Comparison of ENCODE assay signal across 10 cellular contexts in the genomic region with DNA sequence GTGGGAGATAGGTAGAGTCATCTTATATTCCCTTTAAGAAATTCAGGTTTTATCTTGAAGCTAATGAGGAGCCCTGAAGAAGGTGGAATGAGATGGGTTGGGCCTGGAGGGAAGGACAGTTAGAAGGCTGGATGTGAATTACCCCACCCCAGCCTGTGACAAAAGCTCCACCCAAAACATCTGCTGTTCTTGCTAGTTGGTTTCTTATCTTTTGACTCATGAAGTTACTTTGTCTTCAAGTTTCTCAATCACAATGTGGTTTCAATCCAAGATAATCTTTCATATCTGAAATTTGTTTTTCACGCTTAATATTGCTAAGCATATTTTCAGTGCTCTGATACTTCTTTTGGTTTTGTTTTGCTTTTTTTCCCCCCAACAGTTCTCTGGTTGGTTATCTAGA. TPM values are rescaled to one million over a fixed set of nuclear protein-coding genes. Genes with fewer than 3 reads are reported as not detected.
DNase-seq lines count a peak whose midpoint lies in the region; ATAC-seq and TF ChIP-seq lines count a peak whose summit lies in the region.
"Had no signal": no experiment of that assay in that cellular context is flagged by ENCODE, and none has a peak within 500 bp of the region (broad histone marks: within the 10 kb centered on the region; RNA-seq: fewer than 3 reads in every experiment).

No MANE protein-coding gene starts in this region.

- peaks cover 13% of the 10 kb centered on the region for H3K4me1 Mint-ChIP-seq in activated CD4-positive, alpha-beta T cell treated with anti-CD3 and anti-CD28 coated beads, Interleukin-2, amount 10 ng/mL, durations not matched to agents 24 days and 14 days
- peaks cover 17% of the 10 kb centered on the region for H3K4me1 Mint-ChIP-seq in activated T-helper 1 cell treated with anti-CD3 and anti-CD28 coated beads, Interleukin-12 subunit alpha, Interleukin-12 subunit beta, Interleukin-2, Interleukin-4 antibody, amounts not matched to agents 30 ng/mL and 10 ng/mL and 1 ng/mL, durations not matched to agents 14 hours and 24 hours and 36 hours (ENCODE audit: low read depth)
- H3K4me1 Mint-ChIP-seq: activated naive CD4-positive, alpha-beta T cell treated with anti-CD3 and anti-CD28 coated beads, Interleukin-2, amount 50 U/mL, for 24 hours had no signal

- no peak overlapping the region for H4K8ac ChIP-seq in trophoblast cell (ENCODE audit: low read depth, low read length)

- no peaks in the 10 kb centered on the region for H4K20me1 ChIP-seq in OCI-LY7 (ENCODE audit: insufficient read depth, low read length)
- no peaks in the 10 kb centered on the region for H4K20me1 ChIP-seq in PC-3 (ENCODE audit: low read length)

- WGBS in trophoblast cell (ENCODE audit: extremely low coverage, insufficient coverage, insufficient read length) = no CpG with 5 or more reads among the region's 1 CpG
- WGBS in testis, 2 donors = 62 to 64% methylated on average over 1 of the region's 1 CpG

- H3K79me1 ChIP-seq in trophoblast cell (ENCODE audit: low read length) = no peaks in the 10 kb centered on the region

- no peaks in the 10 kb centered on the region for H3K36me3 Mint-ChIP-seq in activated CD4-positive, alpha-beta T cell treated with anti-CD3 and anti-CD28 coated beads, Interleukin-2, amount 10 ng/mL, durations not matched to agents 24 days and 14 days (ENCODE audit: low read depth)
- no peaks in the 10 kb centered on the region for H3K36me3 Mint-ChIP-seq in activated T-helper 1 cell treated with anti-CD3 and anti-CD28 coated beads, Interleukin-12 subunit alpha, Interleukin-12 subunit beta, Interleukin-2, Interleukin-4 antibody, amounts not matched to agents 30 ng/mL and 10 ng/mL and 1 ng/mL, durations not matched to agents 14 hours and 24 hours and 36 hours (ENCODE audit: low read depth)

- no peak overlapping the region for H2BK12ac ChIP-seq in trophoblast cell (ENCODE audit: low read length)

- no peaks in the 10 kb centered on the region for H3K27me3 ChIP-seq in trophoblast cell (ENCODE audit: insufficient read depth, low read length)
- no peaks in the 10 kb centered on the region for H3K27me3 ChIP-seq in testis
- H3K27me3 ChIP-seq in PC-3 (ENCODE audit: low read length) = no peaks in the 10 kb centered on the region

- BruUV-seq in OCI-LY7 (replicated peaks; lab: Mats Ljungman, UMichigan) = no TSS peak
- BruUV-seq in PC-3 (replicated peaks; lab: Mats Ljungman, UMichigan) = no TSS peak

- no peaks in the 10 kb centered on the region for H3K9me3 Mint-ChIP-seq in activated CD4-positive, alpha-beta T cell treated with anti-CD3 and anti-CD28 coated beads, Interleukin-2, amount 10 ng/mL, durations not matched to agents 24 days and 14 days
- H3K9me3 Mint-ChIP-seq in activated T-helper 1 cell treated with anti-CD3 and anti-CD28 coated beads, Interleukin-12 subunit alpha, Interleukin-12 subunit beta, Interleukin-2, Interleukin-4 antibody, amounts not matched to agents 30 ng/mL and 10 ng/mL and 1 ng/mL, durations not matched to agents 14 hours and 24 hours and 36 hours = no peaks in the 10 kb centered on the region
- H3K9me3 Mint-ChIP-seq: activated naive CD4-positive, alpha-beta T cell treated with anti-CD3 and anti-CD28 coated beads, Interleukin-2, amount 50 U/mL, for 24 hours had no signal

- POLR2A ChIA-PET in OCI-LY7 (lab: Charles Lee) = interaction anchor here (0.5 to 1.2 kb wide), 7 partner anchors 10 to 672 kb away, joined by 3 to 5 read pairs (median 3); no protein-coding TSS in a partner anchor
- POLR2A ChIA-PET in PC-3 (lab: Charles Lee; ENCODE audit: unreplicated experiment) = no interaction called here

- no peak overlapping the region for H2BK120ac ChIP-seq in trophoblast cell (ENCODE audit: insufficient read depth, low read length, poor library complexity)

- no peak overlapping the region for H3K27ac Mint-ChIP-seq in activated CD4-positive, alpha-beta T cell treated with anti-CD3 and anti-CD28 coated beads, Interleukin-2, amount 10 ng/mL, durations not matched to agents 24 days and 14 days
- no peak overlapping the region for H3K27ac Mint-ChIP-seq in activated T-helper 1 cell treated with anti-CD3 and anti-CD28 coated beads, Interleukin-12 subunit alpha, Interleukin-12 subunit beta, Interleukin-2, Interleukin-4 antibody, amounts not matched to agents 30 ng/mL and 10 ng/mL and 1 ng/mL, durations not matched to agents 14 hours and 24 hours and 36 hours
- H3K27ac Mint-ChIP-seq: activated naive CD4-positive, alpha-beta T cell treated with anti-CD3 and anti-CD28 coated beads, Interleukin-2, amount 50 U/mL, for 24 hours had no signal

- H2AK5ac ChIP-seq in trophoblast cell (ENCODE audit: low read length) = no peak overlapping the region

- no peaks in the 10 kb centered on the region for H3K9me2 ChIP-seq in OCI-LY7 (ENCODE audit: insufficient read depth, low read length)
- H3K9me2 ChIP-seq in PC-3 (replicated peaks; ENCODE audit: low read length) = no peaks in the 10 kb centered on the region

- no peaks in the 10 kb centered on the region for H3F3A ChIP-seq in PC-3 (ENCODE audit: low read length, unreplicated experiment)

- H3K4me3 ChIP-seq in OCI-LY7 (ENCODE audit: low read depth, low read length, poor library complexity, severe bottlenecking) = no peak overlapping the region
- no peak overlapping the region for H3K4me3 ChIP-seq in trophoblast cell (ENCODE audit: low read depth, low read length)
- H3K4me3 ChIP-seq in testis = no peak overlapping the region
- H3K4me3 ChIP-seq in PC-3 (ENCODE audit: low read length) = no peak overlapping the region

- TF ChIP-seq CTCF in OCI-LY7 (conservative IDR thresholded peaks at IDR 0.05; ENCODE audit: low read length) = no peak
- TF ChIP-seq CTCF in testis (IDR thresholded peaks at IDR 0.05) = no peak
- TF ChIP-seq CTCF in PC-3 (conservative IDR thresholded peaks at IDR 0.05; ENCODE audit: low read depth, low read length) = no peak

- H3K27me3 Mint-ChIP-seq in activated CD4-positive, alpha-beta T cell treated with anti-CD3 and anti-CD28 coated beads, Interleukin-2, amount 10 ng/mL, durations not matched to agents 24 days and 14 days = peaks cover 2% of the 10 kb centered on the region
- H3K27me3 Mint-ChIP-seq in activated T-helper 1 cell treated with anti-CD3 and anti-CD28 coated beads, Interleukin-12 subunit alpha, Interleukin-12 subunit beta, Interleukin-2, Interleukin-4 antibody, amounts not matched to agents 30 ng/mL and 10 ng/mL and 1 ng/mL, durations not matched to agents 14 hours and 24 hours and 36 hours (ENCODE audit: insufficient read depth) = no peaks in the 10 kb centered on the region
- H3K27me3 Mint-ChIP-seq: activated naive CD4-positive, alpha-beta T cell treated with anti-CD3 and anti-CD28 coated beads, Interleukin-2, amount 50 U/mL, for 24 hours had no signal

- TF ChIP-seq POLR2A in testis (IDR thresholded peaks at IDR 0.05) = no peak

- H3K9ac ChIP-seq in trophoblast cell (ENCODE audit: low read length) (no peak overlapping the region), PC-3 (ENCODE audit: low read length) (no peak overlapping the region)

- CTCF ChIA-PET in OCI-LY7 (lab: Charles Lee; ENCODE audit: unreplicated experiment) = interaction anchor here (0.6 kb wide), 1 partner anchor 17 kb away, joined by 5 read pairs; no protein-coding TSS in a partner anchor
- CTCF ChIA-PET in PC-3 (lab: Charles Lee) = no interaction called here

- H3K4me2 ChIP-seq in OCI-LY7 (ENCODE audit: low read length) (no peak overlapping the region), trophoblast cell (ENCODE audit: low read length) (no peak overlapping the region), PC-3 (ENCODE audit: low read length) (no peak overlapping the region)

- no peak overlapping the region for H3K4me3 Mint-ChIP-seq in activated CD4-positive, alpha-beta T cell treated with anti-CD3 and anti-CD28 coated beads, Interleukin-2, amount 10 ng/mL, durations not matched to agents 24 days and 14 days
- no peak overlapping the region for H3K4me3 Mint-ChIP-seq in activated T-helper 1 cell treated with anti-CD3 and anti-CD28 coated beads, Interleukin-12 subunit alpha, Interleukin-12 subunit beta, Interleukin-2, Interleukin-4 antibody, amounts not matched to agents 30 ng/mL and 10 ng/mL and 1 ng/mL, durations not matched to agents 14 hours and 24 hours and 36 hours
- H3K4me3 Mint-ChIP-seq: activated naive CD4-positive, alpha-beta T cell treated with anti-CD3 and anti-CD28 coated beads, Interleukin-2, amount 50 U/mL, for 24 hours had no signal

- no peak overlapping the region for H2BK5ac ChIP-seq in trophoblast cell (ENCODE audit: low read depth, low read length, poor library complexity)

- H3K36me3 ChIP-seq in OCI-LY7 (ENCODE audit: insufficient read depth, low read length) (no peaks in the 10 kb centered on the region), trophoblast cell (ENCODE audit: control insufficient read depth in 1 of 2, insufficient read depth in 2 of 2, low read length in 2 of 2) (no peaks in the 10 kb centered on the region), testis (ENCODE audit: low read depth, missing control alignments) (no peaks in the 10 kb centered on the region), PC-3 (ENCODE audit: low read depth, low read length) (no peaks in the 10 kb centered on the region)

- intact Hi-C loops in activated CD4-positive, alpha-beta T cell treated with anti-CD3 and anti-CD28 coated beads, Interleukin-2, amount 10 ng/mL, durations not matched to agents 24 days and 14 days (cut with micrococcal nuclease) = no loop called here
- intact Hi-C loops in OCI-LY7 (cut with micrococcal nuclease; ENCODE audit: unreplicated experiment) = no loop called here
- intact Hi-C loops in testis (cut with DNase I; ENCODE audit: low total_unique reads) = no loop called here
- intact Hi-C loops in PC-3 (cut with micrococcal nuclease) = no loop called here
- intact Hi-C loops in activated T-helper 1 cell treated with anti-CD3 and anti-CD28 coated beads, Interleukin-12 subunit alpha, Interleukin-12 subunit beta, Interleukin-2, Interleukin-4 antibody, amounts not matched to agents 30 ng/mL and 10 ng/mL and 1 ng/mL, durations not matched to agents 14 hours and 24 hours and 36 hours (cut with micrococcal nuclease) = no loop called here

- H3K79me2 ChIP-seq in OCI-LY7 (ENCODE audit: insufficient read depth, low read depth, low read length) (no peaks in the 10 kb centered on the region), trophoblast cell (ENCODE audit: control insufficient read depth, insufficient read depth, low read length, poor library complexity) (no peaks in the 10 kb centered on the region), PC-3 (ENCODE audit: low read length) (no peaks in the 10 kb centered on the region)

- H3K4me1 ChIP-seq in OCI-LY7 (ENCODE audit: insufficient read depth, low read length, poor library complexity, severe bottlenecking) (no peaks in the 10 kb centered on the region), trophoblast cell (ENCODE audit: control insufficient read depth in 1 of 2, insufficient read depth in 2 of 2, low read length in 2 of 2) (no peaks in the 10 kb centered on the region), testis (no peaks in the 10 kb centered on the region), PC-3 (ENCODE audit: insufficient read depth, low read length) (no peaks in the 10 kb centered on the region)

- H4K12ac ChIP-seq in trophoblast cell (ENCODE audit: low read depth, low read length) = no peak overlapping the region

- H3K27ac ChIP-seq in OCI-LY7 (ENCODE audit: low read depth, low read length, poor library complexity, severe bottlenecking) (no peak overlapping the region), trophoblast cell (ENCODE audit: low read depth, low read length) (no peak overlapping the region), testis (no peak overlapping the region), PC-3 (ENCODE audit: low read length) (no peak overlapping the region)

- no peak overlapping the region for H4K91ac ChIP-seq in trophoblast cell (ENCODE audit: low read depth, low read length)

- 0 out of 2 replicates have a peak overlapping the region, but pooled peaks have one; percentile 5 for H2AFZ ChIP-seq in OCI-LY7 (ENCODE audit: low read length)
- no peak overlapping the region for H2AFZ ChIP-seq in trophoblast cell (ENCODE audit: insufficient read depth, low read length, poor library complexity)
- H2AFZ ChIP-seq in PC-3 (ENCODE audit: low read length) = no peak overlapping the region

- H3K4ac ChIP-seq in trophoblast cell (ENCODE audit: low read depth, low read length) = no peak overlapping the region

- peak; percentile 16 for DNase-seq in activated CD4-positive, alpha-beta T cell treated with anti-CD3 and anti-CD28 coated beads for 48 hours
- no peak for DNase-seq in activated CD4-positive, alpha-beta T cell treated with anti-CD3 and anti-CD28 coated beads, Interleukin-2, amount 10 ng/mL, durations not matched to agents 24 days and 14 days
- DNase-seq in OCI-LY7 (ENCODE audit: low spot score) (no peak), trophoblast cell (peak; percentile 36 to 72), testis (no peak), PC-3 (no peak)
- DNase-seq in activated T-helper 1 cell treated with anti-CD3 and anti-CD28 coated beads, Interleukin-12 subunit alpha, Interleukin-12 subunit beta, Interleukin-2, Interleukin-4 antibody, amounts not matched to agents 30 ng/mL and 10 ng/mL and 1 ng/mL, durations not matched to agents 14 hours and 24 hours and 36 hours (ENCODE audit: low spot score) = no peak
- DNase-seq: ACHN had no signal

- H3K9me3 ChIP-seq in OCI-LY7 (ENCODE audit: low read length) (no peaks in the 10 kb centered on the region), trophoblast cell (ENCODE audit: insufficient read depth, low read depth, low read length) (no peaks in the 10 kb centered on the region), testis (no peaks in the 10 kb centered on the region), PC-3 (ENCODE audit: low read length) (no peaks in the 10 kb centered on the region)

- no peak overlapping the region for H3K23ac ChIP-seq in trophoblast cell (ENCODE audit: low read length)

- peak; percentile 86 for ATAC-seq in HG02852 (IDR thresholded peaks at IDR 0.05; ENCODE audit: unreplicated experiment)
- no peak for ATAC-seq in PC-3

- H3K14ac ChIP-seq in trophoblast cell (ENCODE audit: low read length) = no peak overlapping the region

- H3K18ac ChIP-seq in trophoblast cell (ENCODE audit: low read length) = no peak overlapping the region

RNA-seq across cellular contexts. Expression of a gene that starts 38.3 kb away (rescaled TPM):
- 624 and 640 TPM in 2 replicates for total RNA-seq in activated CD4-positive, alpha-beta T cell treated with anti-CD3 and anti-CD28 coated beads, Interleukin-2, amount 10 ng/mL, durations not matched to agents 24 days and 14 days
- 1,288 and 1,675 TPM in 2 replicates for total RNA-seq in OCI-LY7 (2014; rRNA removed; shearing (Covaris generic))
- 1,114 and 1,344 TPM in 2 replicates for total RNA-seq in OCI-LY7 (2022)
- polyA plus RNA-seq in trophoblast cell (2013) = 521 and 556 TPM in 2 replicates
- 100 to 1,000 TPM; 285 to 298 TPM for total RNA-seq in testis
- polyA plus RNA-seq in testis (ENCODE audit: insufficient read depth, low read depth, low replicate concordance) = 256 TPM
- 497 and 567 TPM in 2 replicates for total RNA-seq in PC-3 (2014; rRNA removed)
- 593 and 606 TPM in 2 replicates for total RNA-seq in activated T-helper 1 cell treated with anti-CD3 and anti-CD28 coated beads, Interleukin-12 subunit alpha, Interleukin-12 subunit beta, Interleukin-2, Interleukin-4 antibody, amounts not matched to agents 30 ng/mL and 10 ng/mL and 1 ng/mL, durations not matched to agents 14 hours and 24 hours and 36 hours

Comparison
In these comparisons a context has a peak if more than half of its experiments do, and no peak if none do; other contexts are left out.
1. DNase-seq: peak in activated CD4-positive, alpha-beta T cell treated with anti-CD3 and anti-CD28 coated beads for 48 hours (single experiment) and trophoblast cell (2 of 2); none in activated CD4-positive, alpha-beta T cell treated with anti-CD3 and anti-CD28 coated beads, Interleukin-2, amount 10 ng/mL, durations not matched to agents 24 days and 14 days (single experiment), OCI-LY7 (single experiment), testis (single experiment), PC-3 (single experiment) and activated T-helper 1 cell treated with anti-CD3 and anti-CD28 coated beads, Interleukin-12 subunit alpha, Interleukin-12 subunit beta, Interleukin-2, Interleukin-4 antibody, amounts not matched to agents 30 ng/mL and 10 ng/mL and 1 ng/mL, durations not matched to agents 14 hours and 24 hours and 36 hours (single experiment).